ENCODE assay signal across 1 cellular context in the genomic region with DNA sequence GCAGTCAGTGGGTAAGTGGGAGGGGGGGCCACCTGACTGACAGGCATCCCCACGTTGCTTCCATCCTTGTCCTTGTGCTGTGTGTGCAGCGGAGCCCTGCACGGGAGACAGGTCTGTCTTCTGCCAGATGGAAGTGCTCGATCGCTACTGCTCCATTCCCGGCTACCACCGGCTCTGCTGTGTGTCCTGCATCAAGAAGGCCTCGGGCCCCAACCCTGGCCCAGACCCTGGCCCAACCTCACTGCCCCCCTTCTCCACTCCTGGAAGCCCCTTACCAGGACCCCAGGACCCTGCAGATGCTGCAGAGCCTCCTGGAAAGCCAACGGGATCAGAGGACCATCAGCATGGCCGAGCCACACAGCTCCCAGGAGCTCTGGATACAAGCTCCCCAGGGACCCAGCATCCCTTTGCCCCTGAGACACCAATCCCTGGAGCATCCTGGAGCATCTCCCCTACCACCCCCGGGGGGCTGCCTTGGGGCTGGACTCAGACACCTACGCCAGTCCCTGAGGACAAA.
TF ChIP-seq lines count a peak whose summit lies in the region.

No MANE protein-coding gene starts in this region.

TF ChIP-seq in WTC11, 78 proteins besides CTCF, POLR2A, EP300 and RAD21 (continued from another document):
- TF ChIP-seq, protein P1, sequence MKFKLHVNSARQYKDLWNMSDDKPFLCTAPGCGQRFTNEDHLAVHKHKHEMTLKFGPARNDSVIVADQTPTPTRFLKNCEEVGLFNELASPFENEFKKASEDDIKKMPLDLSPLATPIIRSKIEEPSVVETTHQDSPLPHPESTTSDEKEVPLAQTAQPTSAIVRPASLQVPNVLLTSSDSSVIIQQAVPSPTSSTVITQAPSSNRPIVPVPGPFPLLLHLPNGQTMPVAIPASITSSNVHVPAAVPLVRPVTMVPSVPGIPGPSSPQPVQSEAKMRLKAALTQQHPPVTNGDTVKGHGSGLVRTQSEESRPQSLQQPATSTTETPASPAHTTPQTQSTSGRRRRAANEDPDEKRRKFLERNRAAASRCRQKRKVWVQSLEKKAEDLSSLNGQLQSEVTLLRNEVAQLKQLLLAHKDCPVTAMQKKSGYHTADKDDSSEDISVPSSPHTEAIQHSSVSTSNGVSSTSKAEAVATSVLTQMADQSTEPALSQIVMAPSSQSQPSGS (CRISPR knock-in tag; IDR thresholded peaks at IDR 0.05; ENCODE audit: borderline replicate concordance, low read depth) = no peak
